In genomic region chr20:46828471-46828870, GRCh38 we compare ENCODE assay signal across 21 cellular contexts.
A peak's percentile ranks its signal among the peaks of the same experiment; 100 is the strongest.
DNase-seq lines count a peak whose midpoint lies in the region; ATAC-seq, FAIRE-seq and TF ChIP-seq lines count a peak whose summit lies in the region.
"Had no signal": no experiment of that assay in that cellular context is flagged by ENCODE, and none has a peak within 500 bp of the region (broad histone marks: within the 10 kb centered on the region; RNA-seq: fewer than 3 reads in every experiment).

No MANE protein-coding gene starts in this region.

- peak; percentile 83 for DNase-seq in AG10803 (ENCODE audit: low read depth)
- DNase-seq in HTR-8/SVneo (ENCODE audit: insufficient read length, low spot score) = no peak
- DNase-seq in brain microvascular endothelial cell = peak; percentile 57
- peak; percentile 51 for DNase-seq in hepatic stellate cell (ENCODE audit: low spot score)
- no peak for DNase-seq in activated CD4-positive, alpha-beta T cell treated with anti-CD3 and anti-CD28 coated beads, Interleukin-2, amount 50 U/mL, for 4 hours
- DNase-seq: activated CD4-positive, CD25-positive, alpha-beta regulatory T cell; BE2C; cerebellar nuclear complex; endodermal cell; MV-4-11; naive thymus-derived CD8-positive, alpha-beta T cell; NCI-H2029 treated with DMSO at 0.1 percent for 48 hours; NCI-H510A; SHP77 treated with DMSO at 0.1 percent for 48 hours had no signal

- no peaks in the 10 kb centered on the region for H3K27me3 ChIP-seq in brain microvascular endothelial cell (replicated peaks)
- H3K27me3 ChIP-seq: BE2C had no signal

- no peak overlapping the region for H3K27ac ChIP-seq in brain microvascular endothelial cell
- H3K27ac ChIP-seq: prostate gland, thoracic aorta had no signal

- ATAC-seq in HG02870 (IDR thresholded peaks at IDR 0.05; ENCODE audit: unreplicated experiment) = no peak
- ATAC-seq in GM18870 (IDR thresholded peaks at IDR 0.05; ENCODE audit: unreplicated experiment) = no peak
- ATAC-seq in GM21367 (IDR thresholded peaks at IDR 0.05; ENCODE audit: unreplicated experiment) = no peak
- ATAC-seq: HepG2; naive thymus-derived CD8-positive, alpha-beta T cell had no signal

- H3K4me3 ChIP-seq in AG10803 (ENCODE audit: low read length) (no peak overlapping the region), brain microvascular endothelial cell (ENCODE audit: low read depth, low read length) (no peak overlapping the region)
- H3K4me3 ChIP-seq: lung, prostate gland, thoracic aorta had no signal

- TF ChIP-seq CTCF in AG10803 (conservative IDR thresholded peaks at IDR 0.05; ENCODE audit: low read length) (no peak), brain microvascular endothelial cell (IDR thresholded peaks at IDR 0.05; ENCODE audit: low read depth, low read length, missing control alignments) (no peak)

- in situ Hi-C loops in brain microvascular endothelial cell (cut with HindIII; ENCODE audit: low pct_ligation_motif_present, low sequenced_read_pairs) = no loop called here

- FAIRE-seq in HTR-8/SVneo (lab: Jason Lieb, UNC) = peak; percentile 4
- FAIRE-seq: HepG2 had no signal

- H3K36me3 ChIP-seq in brain microvascular endothelial cell (replicated peaks) = no peaks in the 10 kb centered on the region
- H3K36me3 ChIP-seq: BE2C, prostate gland, thoracic aorta had no signal

Comparison
In these comparisons a context has a peak if more than half of its experiments do, and no peak if none do; other contexts are left out.
1. DNase-seq: peak in AG10803 (single experiment), brain microvascular endothelial cell (single experiment) and hepatic stellate cell (single experiment); none in HTR-8/SVneo (single experiment) and activated CD4-positive, alpha-beta T cell treated with anti-CD3 and anti-CD28 coated beads, Interleukin-2, amount 50 U/mL, for 4 hours (0 of 2).